In the genomic region with DNA sequence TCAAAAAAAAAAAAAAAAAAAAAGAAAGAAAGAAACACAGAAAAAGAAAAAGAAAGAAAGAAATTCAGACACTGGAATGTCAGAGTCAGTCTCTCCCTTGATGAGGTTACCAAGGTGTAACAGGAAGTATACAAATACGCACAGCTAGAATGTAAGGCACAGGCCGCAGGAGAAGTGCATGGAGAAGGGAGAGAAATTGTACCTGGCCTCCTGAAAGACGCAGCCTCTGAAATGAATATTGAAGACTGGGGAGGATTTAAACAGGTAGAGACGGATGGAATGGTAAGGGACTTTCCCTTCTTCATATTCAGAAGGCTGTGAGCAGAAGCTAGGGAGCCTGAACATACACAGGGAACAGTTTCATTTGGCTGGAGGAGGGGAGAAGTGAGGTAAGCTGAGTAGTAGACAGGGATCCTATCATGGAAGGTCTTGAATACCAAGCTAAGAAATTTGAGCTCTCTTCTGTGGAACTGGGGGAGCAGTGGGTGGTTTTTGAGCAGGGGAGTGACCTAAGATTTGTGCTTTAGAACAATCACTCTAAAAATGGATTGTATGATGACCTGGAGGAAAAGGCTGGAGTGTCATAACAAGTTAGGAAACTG, we compare ENCODE assay signal across 9 cellular contexts.
DNase-seq lines count a peak whose midpoint lies in the region; ATAC-seq and TF ChIP-seq lines count a peak whose summit lies in the region.
"Had no signal": no experiment of that assay in that cellular context is flagged by ENCODE, and none has a peak within 500 bp of the region (broad histone marks: within the 10 kb centered on the region; RNA-seq: fewer than 3 reads in every experiment).

No MANE protein-coding gene starts in this region.

- H3K9me3 ChIP-seq in transverse colon: no peaks in the 10 kb centered on the region

- in situ Hi-C loops in transverse colon (cut with MboI; ENCODE audit: low pct_ligation_motif_present in 1 of 4, low pct_unique_long_range_greater_than_20kb in 1 of 4, low sequenced_read_pairs in 3 of 4): loop anchor here in 1 of 4 donors (25.0 kb wide), 1 partner anchor 114 kb away; the partner anchor contains the start of gene ANKRD44

- intact Hi-C loops in transverse colon (cut with DNase I; ENCODE audit: low total_unique reads): no loop called here

- DNase-seq in activated T-cell treated with anti-CD3 and anti-CD28 coated beads, Interleukin-2, amount 50 U/mL, for 72 hours: no peak
- DNase-seq in activated T-cell treated with anti-CD3 and anti-CD28 coated beads, Interleukin-2, amount 50 U/mL, for 48 hours: no peak
- DNase-seq in T-helper 2 cell treated with Interferon-gamma antibody and Interleukin-4, amounts not matched to agents 5 μg/mL and 100 μg/mL, for 36 hours (ENCODE audit: low spot score): no peak
- peak; percentile 55 for DNase-seq in kidney tubule cell (ENCODE audit: low spot score)
- DNase-seq in transverse colon: no peak
- no peak for DNase-seq in Ammon's horn (ENCODE audit: low spot score)
- DNase-seq in cerebellum (ENCODE audit: low spot score): no peak
- DNase-seq: cortex of kidney had no signal

- H3K4me1 ChIP-seq in transverse colon: peaks cover 4 to 37% (median 10%) of the 10 kb centered on the region in 4 donors

- peak overlapping the region; percentile 89 for H3K27ac Mint-ChIP-seq in activated T-cell treated with anti-CD3 and anti-CD28 coated beads, Interleukin-2, amount 50 U/mL, for 72 hours
- H3K27ac Mint-ChIP-seq in T-helper 2 cell treated with Interferon-gamma antibody and Interleukin-4, amounts not matched to agents 5 μg/mL and 100 μg/mL, for 36 hours: peak overlapping the region; percentile 89

- H3K27me3 Mint-ChIP-seq in activated T-cell treated with anti-CD3 and anti-CD28 coated beads, Interleukin-2, amount 50 U/mL, for 72 hours (ENCODE audit: low read depth): no peaks in the 10 kb centered on the region
- no peaks in the 10 kb centered on the region for H3K27me3 Mint-ChIP-seq in T-helper 2 cell treated with Interferon-gamma antibody and Interleukin-4, amounts not matched to agents 5 μg/mL and 100 μg/mL, for 36 hours (ENCODE audit: low read depth)

- H3K36me3 Mint-ChIP-seq in activated T-cell treated with anti-CD3 and anti-CD28 coated beads, Interleukin-2, amount 50 U/mL, for 72 hours (ENCODE audit: insufficient read depth in 2 of 2): peaks cover 6 to 16% of the 10 kb centered on the region in 2 donors
- H3K36me3 Mint-ChIP-seq in T-helper 2 cell treated with Interferon-gamma antibody and Interleukin-4, amounts not matched to agents 5 μg/mL and 100 μg/mL, for 36 hours (ENCODE audit: low read depth): peaks cover 35% of the 10 kb centered on the region

- peaks cover 92% of the 10 kb centered on the region for H3K4me1 Mint-ChIP-seq in activated T-cell treated with anti-CD3 and anti-CD28 coated beads, Interleukin-2, amount 50 U/mL, for 72 hours (ENCODE audit: low read depth)
- H3K4me1 Mint-ChIP-seq in T-helper 2 cell treated with Interferon-gamma antibody and Interleukin-4, amounts not matched to agents 5 μg/mL and 100 μg/mL, for 36 hours (ENCODE audit: low read depth): peaks cover 73% of the 10 kb centered on the region

- ATAC-seq in activated T-cell treated with anti-CD3 and anti-CD28 coated beads, Interleukin-2, amount 50 U/mL, for 72 hours (replicated peaks in 1 of 2): no peak
- no peak for ATAC-seq in HG03460 (IDR thresholded peaks at IDR 0.05; ENCODE audit: unreplicated experiment)

- no peak for TF ChIP-seq CTCF in transverse colon (IDR thresholded peaks at IDR 0.05)

- H3K27ac ChIP-seq in transverse colon: peak overlapping the region; percentile 56 to 73 (median 63)

- H3K36me3 ChIP-seq in transverse colon: no peaks in the 10 kb centered on the region

- 75 to 91% methylated on average over 4 of the region's 4 CpGs for WGBS in transverse colon (ENCODE audit: low coverage in 1 of 2), 2 donors

- peak overlapping the region in 1 of 4 donors; percentile 20 for H3K4me3 ChIP-seq in transverse colon

- TF ChIP-seq POLR2A in transverse colon (IDR thresholded peaks at IDR 0.05): no peak

- H3K27me3 ChIP-seq in transverse colon: no peaks in the 10 kb centered on the region

- peaks cover 0 to 2% of the 10 kb centered on the region in 2 donors for H3K9me3 Mint-ChIP-seq in activated T-cell treated with anti-CD3 and anti-CD28 coated beads, Interleukin-2, amount 50 U/mL, for 72 hours
- H3K9me3 Mint-ChIP-seq in T-helper 2 cell treated with Interferon-gamma antibody and Interleukin-4, amounts not matched to agents 5 μg/mL and 100 μg/mL, for 36 hours: peaks cover 3% of the 10 kb centered on the region

- peak overlapping the region; percentile 77 to 79 for H3K4me3 Mint-ChIP-seq in activated T-cell treated with anti-CD3 and anti-CD28 coated beads, Interleukin-2, amount 50 U/mL, for 72 hours
- H3K4me3 Mint-ChIP-seq in T-helper 2 cell treated with Interferon-gamma antibody and Interleukin-4, amounts not matched to agents 5 μg/mL and 100 μg/mL, for 36 hours: peak overlapping the region; percentile 86

- no peak for TF ChIP-seq EP300 in transverse colon (IDR thresholded peaks at IDR 0.05; ENCODE audit: low read depth)
